ENCODE assay signal across 37 cellular contexts in the genomic region with DNA sequence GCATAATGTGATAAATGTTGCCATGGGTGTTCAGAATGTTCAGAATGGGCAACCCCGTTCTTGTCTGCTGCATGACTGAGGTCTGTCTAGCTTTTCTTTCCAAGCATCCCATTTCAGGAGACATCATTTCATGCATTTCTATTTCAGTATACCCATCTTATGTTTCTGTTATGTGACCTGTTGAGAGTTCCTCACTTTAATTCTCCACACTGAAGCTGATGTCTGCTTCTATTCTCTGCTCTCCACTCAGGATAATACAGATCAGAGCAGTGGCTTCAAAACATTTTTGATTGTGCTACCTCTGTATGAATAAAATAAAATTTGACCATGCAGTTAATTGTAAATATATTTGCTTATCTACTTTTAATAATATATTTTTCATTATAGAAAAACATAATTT.
"Had no signal": no experiment of that assay in that cellular context is flagged by ENCODE, and none has a peak within 500 bp of the region (broad histone marks: within the 10 kb centered on the region; RNA-seq: fewer than 3 reads in every experiment).

No MANE protein-coding gene starts in this region.

- H3K36me3 Mint-ChIP-seq: activated CD8-positive, alpha-beta memory T cell treated with anti-CD3 and anti-CD28 coated beads, Interleukin-2, amount 10 ng/mL, durations not matched to agents 7 days and 5 days; activated naive CD4-positive, alpha-beta T cell treated with anti-CD3 and anti-CD28 coated beads, Interleukin-2, amount 10 ng/mL, durations not matched to agents 7 days and 5 days; activated naive CD4-positive, alpha-beta T cell treated with anti-CD3 and anti-CD28 coated beads, Interleukin-2, amount 50 U/mL, for 24 hours; activated naive CD8-positive, alpha-beta T cell; activated naive CD8-positive, alpha-beta T cell treated with anti-CD3 and anti-CD28 coated beads, Interleukin-2, amount 10 ng/mL, durations not matched to agents 7 days and 5 days; brain; WTC11 had no signal

- H3K4me1 Mint-ChIP-seq: activated CD4-positive, alpha-beta memory T cell treated with anti-CD3 and anti-CD28 coated beads, Interleukin-2, amount 10 ng/mL, durations not matched to agents 7 days and 5 days; activated CD4-positive, alpha-beta T cell treated with anti-CD3 and anti-CD28 coated beads for 36 hours; activated CD4-positive, alpha-beta T cell treated with anti-CD3 and anti-CD28 coated beads, Interleukin-2, amount 10 ng/mL, durations not matched to agents 7 days and 5 days; activated CD8-positive, alpha-beta memory T cell treated with anti-CD3 and anti-CD28 coated beads, Interleukin-2, amount 10 ng/mL, durations not matched to agents 7 days and 5 days; activated naive CD4-positive, alpha-beta T cell treated with anti-CD3 and anti-CD28 coated beads, Interleukin-2, amount 10 ng/mL, durations not matched to agents 7 days and 5 days; activated naive CD4-positive, alpha-beta T cell treated with anti-CD3 and anti-CD28 coated beads, Interleukin-2, amount 50 U/mL, for 24 hours; activated naive CD8-positive, alpha-beta T cell treated with anti-CD3 and anti-CD28 coated beads, Interleukin-2, amount 10 ng/mL, durations not matched to agents 7 days and 5 days; activated naive CD8-positive, alpha-beta T cell treated with anti-CD3 and anti-CD28 coated beads, Interleukin-2, amount 50 U/mL, for 24 hours had no signal

- H3K4me3 Mint-ChIP-seq: activated CD4-positive, alpha-beta memory T cell treated with anti-CD3 and anti-CD28 coated beads, Interleukin-2, amount 10 ng/mL, durations not matched to agents 7 days and 5 days; activated CD4-positive, alpha-beta T cell treated with anti-CD3 and anti-CD28 coated beads for 36 hours; activated CD4-positive, alpha-beta T cell treated with anti-CD3 and anti-CD28 coated beads, Interleukin-2, amount 10 ng/mL, durations not matched to agents 7 days and 5 days; activated CD8-positive, alpha-beta memory T cell treated with anti-CD3 and anti-CD28 coated beads, Interleukin-2, amount 10 ng/mL, durations not matched to agents 7 days and 5 days; activated CD8-positive, alpha-beta T cell treated with anti-CD3 and anti-CD28 coated beads, Interleukin-2, amount 10 ng/mL, durations not matched to agents 7 days and 5 days; activated naive CD4-positive, alpha-beta T cell treated with anti-CD3 and anti-CD28 coated beads, Interleukin-2, amount 10 ng/mL, durations not matched to agents 7 days and 5 days; activated naive CD4-positive, alpha-beta T cell treated with anti-CD3 and anti-CD28 coated beads, Interleukin-2, amount 50 U/mL, for 24 hours; activated naive CD8-positive, alpha-beta T cell; activated naive CD8-positive, alpha-beta T cell treated with anti-CD3 and anti-CD28 coated beads, Interleukin-2, amount 10 ng/mL, durations not matched to agents 7 days and 5 days; activated naive CD8-positive, alpha-beta T cell treated with anti-CD3 and anti-CD28 coated beads, Interleukin-2, amount 50 U/mL, for 24 hours; activated T-cell treated with anti-CD3 and anti-CD28 coated beads, Interleukin-2, amount 50 U/mL, for 24 hours; brain; T-helper 1 cell treated with Interleukin-12 subunit alpha and Interleukin-12 subunit beta and Interleukin-4 antibody, amounts not matched to agents 30 μg/mL and 1 μg/mL, for 36 hours; T-helper 2 cell treated with Interferon-gamma antibody and Interleukin-4, amounts not matched to agents 5 μg/mL and 100 μg/mL, for 36 hours; WTC11 had no signal

- H3K27me3 Mint-ChIP-seq: activated CD4-positive, alpha-beta memory T cell treated with anti-CD3 and anti-CD28 coated beads, Interleukin-2, amount 10 ng/mL, durations not matched to agents 7 days and 5 days; activated CD4-positive, alpha-beta T cell treated with anti-CD3 and anti-CD28 coated beads for 36 hours; activated CD4-positive, alpha-beta T cell treated with anti-CD3 and anti-CD28 coated beads, Interleukin-2, amount 10 ng/mL, durations not matched to agents 7 days and 5 days; activated CD8-positive, alpha-beta memory T cell treated with anti-CD3 and anti-CD28 coated beads, Interleukin-2, amount 10 ng/mL, durations not matched to agents 7 days and 5 days; activated naive CD4-positive, alpha-beta T cell treated with anti-CD3 and anti-CD28 coated beads, Interleukin-2, amount 10 ng/mL, durations not matched to agents 7 days and 5 days; activated naive CD4-positive, alpha-beta T cell treated with anti-CD3 and anti-CD28 coated beads, Interleukin-2, amount 50 U/mL, for 24 hours; activated naive CD8-positive, alpha-beta T cell; activated naive CD8-positive, alpha-beta T cell treated with anti-CD3 and anti-CD28 coated beads, Interleukin-2, amount 10 ng/mL, durations not matched to agents 7 days and 5 days; activated naive CD8-positive, alpha-beta T cell treated with anti-CD3 and anti-CD28 coated beads, Interleukin-2, amount 50 U/mL, for 24 hours; activated T-cell treated with anti-CD3 and anti-CD28 coated beads, Interleukin-2, amount 50 U/mL, for 24 hours; brain had no signal

- H3K27ac Mint-ChIP-seq: activated CD4-positive, alpha-beta memory T cell treated with anti-CD3 and anti-CD28 coated beads, Interleukin-2, amount 10 ng/mL, durations not matched to agents 7 days and 5 days; activated CD4-positive, alpha-beta T cell treated with anti-CD3 and anti-CD28 coated beads for 36 hours; activated CD4-positive, alpha-beta T cell treated with anti-CD3 and anti-CD28 coated beads, Interleukin-2, amount 10 ng/mL, durations not matched to agents 7 days and 5 days; activated CD8-positive, alpha-beta memory T cell treated with anti-CD3 and anti-CD28 coated beads, Interleukin-2, amount 10 ng/mL, durations not matched to agents 7 days and 5 days; activated CD8-positive, alpha-beta T cell treated with anti-CD3 and anti-CD28 coated beads, Interleukin-2, amount 10 ng/mL, durations not matched to agents 7 days and 5 days; activated naive CD4-positive, alpha-beta T cell treated with anti-CD3 and anti-CD28 coated beads, Interleukin-2, amount 10 ng/mL, durations not matched to agents 7 days and 5 days; activated naive CD4-positive, alpha-beta T cell treated with anti-CD3 and anti-CD28 coated beads, Interleukin-2, amount 50 U/mL, for 24 hours; activated naive CD8-positive, alpha-beta T cell; activated naive CD8-positive, alpha-beta T cell treated with anti-CD3 and anti-CD28 coated beads, Interleukin-2, amount 10 ng/mL, durations not matched to agents 7 days and 5 days; activated naive CD8-positive, alpha-beta T cell treated with anti-CD3 and anti-CD28 coated beads, Interleukin-2, amount 50 U/mL, for 24 hours; activated T-cell treated with anti-CD3 and anti-CD28 coated beads, Interleukin-2, amount 50 U/mL, for 24 hours; activated T-helper 2 cell treated with anti-CD3 and anti-CD28 coated beads, Interferon-gamma antibody, Interleukin-2, Interleukin-4, amounts not matched to agents 10 μg/mL and 5 μg/mL and 100 μg/mL, durations not matched to agents 14 hours and 24 hours and 36 hours; brain; T-helper 1 cell treated with Interleukin-12 subunit alpha and Interleukin-12 subunit beta and Interleukin-4 antibody, amounts not matched to agents 30 μg/mL and 1 μg/mL, for 36 hours; T-helper 2 cell treated with Interferon-gamma antibody and Interleukin-4, amounts not matched to agents 5 μg/mL and 100 μg/mL, for 36 hours; WTC11 had no signal

- H3K27me3 ChIP-seq: ascending aorta, cardiac muscle cell had no signal

- H3K9me3 ChIP-seq: ascending aorta had no signal

- H3K36me3 ChIP-seq: ascending aorta, cardiac muscle cell, WERI-Rb-1 had no signal

- H3K4me3 ChIP-seq: ascending aorta, cardiac muscle cell had no signal

- ATAC-seq: activated CD4-positive, alpha-beta T cell treated with anti-CD3 and anti-CD28 coated beads for 36 hours; activated CD4-positive, CD25-positive, alpha-beta regulatory T cell treated with anti-CD3 and anti-CD28 coated beads, Interleukin-2, amount 50 U/mL, for 24 hours; activated CD8-positive, alpha-beta memory T cell treated with anti-CD3 and anti-CD28 coated beads, Interleukin-2, amount 10 ng/mL, durations not matched to agents 7 days and 5 days; activated CD8-positive, alpha-beta T cell treated with anti-CD3 and anti-CD28 coated beads, Interleukin-2, amount 10 ng/mL, durations not matched to agents 7 days and 5 days; activated naive CD8-positive, alpha-beta T cell treated with anti-CD3 and anti-CD28 coated beads, Interleukin-2, amount 50 U/mL, for 24 hours; WTC11 had no signal

- DNase-seq: activated CD4-positive, alpha-beta memory T cell treated with anti-CD3 and anti-CD28 coated beads, Interleukin-2, amount 10 ng/mL, durations not matched to agents 7 days and 5 days; activated CD4-positive, alpha-beta T cell treated with anti-CD3 and anti-CD28 coated beads for 1 hour; activated CD4-positive, alpha-beta T cell treated with anti-CD3 and anti-CD28 coated beads for 36 hours; activated CD4-positive, alpha-beta T cell treated with anti-CD3 and anti-CD28 coated beads for 48 hours; activated CD4-positive, alpha-beta T cell treated with anti-CD3 and anti-CD28 coated beads, Interleukin-2, amount 10 ng/mL, durations not matched to agents 7 days and 5 days; activated CD4-positive, alpha-beta T cell treated with anti-CD3 and anti-CD28 coated beads, Interleukin-2, amount 50 U/mL, for 48 hours; activated CD4-positive, CD25-positive, alpha-beta regulatory T cell; activated CD8-positive, alpha-beta memory T cell treated with anti-CD3 and anti-CD28 coated beads for 24 hours; activated CD8-positive, alpha-beta memory T cell treated with anti-CD3 and anti-CD28 coated beads, Interleukin-2, amount 10 ng/mL, durations not matched to agents 7 days and 5 days; activated CD8-positive, alpha-beta memory T cell treated with anti-CD3 and anti-CD28 coated beads, Interleukin-2, amount 50 U/mL, for 48 hours; activated CD8-positive, alpha-beta T cell treated with anti-CD3 and anti-CD28 coated beads, Interleukin-2, amount 10 ng/mL, durations not matched to agents 7 days and 5 days; activated effector memory CD4-positive, alpha-beta T cell treated with Interleukin-2 at 50 U/mL for 16 hours; activated gamma-delta T cell; activated naive CD4-positive, alpha-beta T cell treated with anti-CD3 and anti-CD28 coated beads, Interleukin-2, amount 10 ng/mL, durations not matched to agents 7 days and 5 days; activated naive CD4-positive, alpha-beta T cell treated with Interleukin-2 at 50 U/mL for 16 hours; activated naive CD8-positive, alpha-beta T cell treated with anti-CD3 and anti-CD28 coated beads, Interleukin-2, amount 10 ng/mL, durations not matched to agents 7 days and 5 days; activated naive CD8-positive, alpha-beta T cell treated with anti-CD3 and anti-CD28 coated beads, Interleukin-2, amount 50 U/mL, for 24 hours; activated T-cell treated with anti-CD3 and anti-CD28 coated beads, Interleukin-2, amount 50 U/mL, for 24 hours; activated T-cell treated with anti-CD3 and anti-CD28 coated beads, Interleukin-2, amount 50 U/mL, for 48 hours; amygdala; anterior cingulate cortex; caudate nucleus; SW 1271; T-helper 1 cell; T-helper 2 cell; T-helper 9 cell; WERI-Rb-1 had no signal

- H3K9me3 Mint-ChIP-seq: activated CD4-positive, alpha-beta memory T cell treated with anti-CD3 and anti-CD28 coated beads, Interleukin-2, amount 10 ng/mL, durations not matched to agents 7 days and 5 days; activated CD4-positive, alpha-beta T cell treated with anti-CD3 and anti-CD28 coated beads, Interleukin-2, amount 10 ng/mL, durations not matched to agents 7 days and 5 days; activated naive CD4-positive, alpha-beta T cell treated with anti-CD3 and anti-CD28 coated beads, Interleukin-2, amount 10 ng/mL, durations not matched to agents 7 days and 5 days; activated naive CD4-positive, alpha-beta T cell treated with anti-CD3 and anti-CD28 coated beads, Interleukin-2, amount 50 U/mL, for 24 hours; activated naive CD8-positive, alpha-beta T cell treated with anti-CD3 and anti-CD28 coated beads, Interleukin-2, amount 10 ng/mL, durations not matched to agents 7 days and 5 days; activated naive CD8-positive, alpha-beta T cell treated with anti-CD3 and anti-CD28 coated beads, Interleukin-2, amount 50 U/mL, for 24 hours; activated T-cell treated with anti-CD3 and anti-CD28 coated beads, Interleukin-2, amount 50 U/mL, for 24 hours; activated T-helper 2 cell treated with anti-CD3 and anti-CD28 coated beads, Interferon-gamma antibody, Interleukin-2, Interleukin-4, amounts not matched to agents 10 μg/mL and 5 μg/mL and 100 μg/mL, durations not matched to agents 14 hours and 24 hours and 36 hours; brain; T-helper 1 cell treated with Interleukin-12 subunit alpha and Interleukin-12 subunit beta and Interleukin-4 antibody, amounts not matched to agents 30 μg/mL and 1 μg/mL, for 36 hours; T-helper 2 cell treated with Interferon-gamma antibody and Interleukin-4, amounts not matched to agents 5 μg/mL and 100 μg/mL, for 36 hours; WTC11 had no signal

- H3K27ac ChIP-seq: ascending aorta, cardiac muscle cell, WERI-Rb-1 had no signal
